1 cellular context compared by ENCODE assay signal in the genomic region with DNA sequence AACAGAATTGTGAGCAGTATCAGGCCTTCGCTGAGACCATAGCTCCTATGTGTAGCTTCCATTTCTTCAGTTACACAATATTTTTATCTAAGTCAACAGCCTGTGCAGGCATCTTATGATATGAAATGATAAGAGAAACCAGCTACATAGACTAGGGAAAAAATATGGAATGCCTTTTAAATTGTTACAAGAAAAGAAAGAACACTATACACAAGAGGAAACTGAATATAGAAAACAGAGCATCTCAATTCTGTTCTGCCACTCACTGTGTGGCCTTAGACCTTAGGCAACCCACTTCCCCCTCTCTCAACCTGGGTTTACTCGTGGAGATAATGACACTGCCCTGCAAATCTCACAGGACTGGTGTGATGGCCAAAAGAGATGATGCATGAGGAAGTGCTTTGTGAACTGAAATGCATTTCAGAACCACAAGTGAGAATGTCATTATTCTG.
TF ChIP-seq lines count a peak whose summit lies in the region.

No MANE protein-coding gene starts in this region.

TF ChIP-seq in K562, 482 proteins besides CTCF, POLR2A, EP300 and RAD21 (continued from another document):
- TF ChIP-seq, protein P1, sequence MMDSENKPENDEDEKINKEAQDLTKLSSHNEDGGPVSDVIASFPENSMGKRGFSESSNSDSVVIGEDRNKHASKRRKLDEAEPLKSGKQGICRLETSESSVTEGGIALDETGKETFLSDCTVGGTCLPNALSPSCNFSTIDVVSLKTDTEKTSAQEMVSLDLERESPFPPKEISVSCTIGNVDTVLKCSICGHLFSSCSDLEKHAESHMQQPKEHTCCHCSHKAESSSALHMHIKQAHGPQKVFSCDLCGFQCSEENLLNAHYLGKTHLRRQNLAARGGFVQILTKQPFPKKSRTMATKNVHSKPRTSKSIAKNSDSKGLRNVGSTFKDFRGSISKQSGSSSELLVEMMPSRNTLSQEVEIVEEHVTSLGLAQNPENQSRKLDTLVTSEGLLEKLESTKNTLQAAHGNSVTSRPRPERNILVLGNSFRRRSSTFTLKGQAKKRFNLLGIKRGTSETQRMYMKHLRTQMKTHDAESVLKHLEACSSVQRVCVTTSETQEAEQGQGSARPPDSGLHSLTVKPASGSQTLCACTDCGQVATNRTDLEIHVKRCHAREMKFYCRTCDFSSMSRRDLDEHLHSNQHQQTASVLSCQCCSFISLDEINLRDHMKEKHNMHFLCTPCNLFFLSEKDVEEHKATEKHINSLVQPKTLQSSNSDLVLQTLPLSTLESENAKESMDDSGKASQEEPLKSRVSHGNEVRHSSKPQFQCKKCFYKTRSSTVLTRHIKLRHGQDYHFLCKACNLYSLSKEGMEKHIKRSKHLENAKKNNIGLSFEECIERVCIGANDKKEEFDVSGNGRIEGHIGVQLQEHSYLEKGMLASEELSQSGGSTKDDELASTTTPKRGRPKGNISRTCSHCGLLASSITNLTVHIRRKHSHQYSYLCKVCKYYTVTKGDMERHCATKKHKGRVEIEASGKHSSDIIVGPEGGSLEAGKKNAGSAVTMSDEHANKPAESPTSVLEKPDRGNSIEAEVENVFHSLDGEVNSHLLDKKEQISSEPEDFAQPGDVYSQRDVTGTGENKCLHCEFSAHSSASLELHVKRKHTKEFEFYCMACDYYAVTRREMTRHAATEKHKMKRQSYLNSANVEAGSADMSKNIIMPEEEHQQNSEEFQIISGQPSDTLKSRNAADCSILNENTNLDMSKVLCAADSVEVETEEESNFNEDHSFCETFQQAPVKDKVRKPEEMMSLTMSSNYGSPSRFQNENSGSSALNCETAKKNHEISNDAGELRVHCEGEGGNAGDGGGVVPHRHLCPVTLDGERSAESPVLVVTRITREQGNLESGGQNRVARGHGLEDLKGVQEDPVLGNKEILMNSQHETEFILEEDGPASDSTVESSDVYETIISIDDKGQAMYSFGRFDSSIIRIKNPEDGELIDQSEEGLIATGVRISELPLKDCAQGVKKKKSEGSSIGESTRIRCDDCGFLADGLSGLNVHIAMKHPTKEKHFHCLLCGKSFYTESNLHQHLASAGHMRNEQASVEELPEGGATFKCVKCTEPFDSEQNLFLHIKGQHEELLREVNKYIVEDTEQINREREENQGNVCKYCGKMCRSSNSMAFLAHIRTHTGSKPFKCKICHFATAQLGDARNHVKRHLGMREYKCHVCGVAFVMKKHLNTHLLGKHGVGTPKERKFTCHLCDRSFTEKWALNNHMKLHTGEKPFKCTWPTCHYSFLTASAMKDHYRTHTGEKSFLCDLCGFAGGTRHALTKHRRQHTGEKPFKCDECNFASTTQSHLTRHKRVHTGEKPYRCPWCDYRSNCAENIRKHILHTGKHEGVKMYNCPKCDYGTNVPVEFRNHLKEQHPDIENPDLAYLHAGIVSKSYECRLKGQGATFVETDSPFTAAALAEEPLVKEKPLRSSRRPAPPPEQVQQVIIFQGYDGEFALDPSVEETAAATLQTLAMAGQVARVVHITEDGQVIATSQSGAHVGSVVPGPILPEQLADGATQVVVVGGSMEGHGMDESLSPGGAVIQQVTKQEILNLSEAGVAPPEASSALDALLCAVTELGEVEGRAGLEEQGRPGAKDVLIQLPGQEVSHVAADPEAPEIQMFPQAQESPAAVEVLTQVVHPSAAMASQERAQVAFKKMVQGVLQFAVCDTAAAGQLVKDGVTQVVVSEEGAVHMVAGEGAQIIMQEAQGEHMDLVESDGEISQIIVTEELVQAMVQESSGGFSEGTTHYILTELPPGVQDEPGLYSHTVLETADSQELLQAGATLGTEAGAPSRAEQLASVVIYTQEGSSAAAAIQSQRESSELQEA (IDR thresholded peaks at IDR 0.05; ENCODE audit: low read depth): no peak
- no peak for TF ChIP-seq E2F3 (CRISPR knock-in tag; IDR thresholded peaks at IDR 0.05)
- no peak for TF ChIP-seq NR2F6 (CRISPR knock-in tag; IDR thresholded peaks at IDR 0.05)
- TF ChIP-seq TARDBP (IDR thresholded peaks at IDR 0.05): 0 out of 2 replicates have a peak, but pooled peaks have one; percentile 66
- TF ChIP-seq, protein P2, sequence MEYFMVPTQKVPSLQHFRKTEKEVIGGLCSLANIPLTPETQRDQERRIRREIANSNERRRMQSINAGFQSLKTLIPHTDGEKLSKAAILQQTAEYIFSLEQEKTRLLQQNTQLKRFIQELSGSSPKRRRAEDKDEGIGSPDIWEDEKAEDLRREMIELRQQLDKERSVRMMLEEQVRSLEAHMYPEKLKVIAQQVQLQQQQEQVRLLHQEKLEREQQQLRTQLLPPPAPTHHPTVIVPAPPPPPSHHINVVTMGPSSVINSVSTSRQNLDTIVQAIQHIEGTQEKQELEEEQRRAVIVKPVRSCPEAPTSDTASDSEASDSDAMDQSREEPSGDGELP (CRISPR knock-in tag; IDR thresholded peaks at IDR 0.05; ENCODE audit: borderline replicate concordance): no peak
- no peak for TF ChIP-seq KAT7 (CRISPR knock-in tag; IDR thresholded peaks at IDR 0.05; ENCODE audit: borderline replicate concordance)
- no peak for TF ChIP-seq ELF2 (CRISPR knock-in tag; IDR thresholded peaks at IDR 0.05)
- 0 out of 2 replicates have a peak, but pooled peaks have one; percentile 3 for TF ChIP-seq SMAD3 (CRISPR knock-in tag; conservative IDR thresholded peaks at IDR 0.05)
- TF ChIP-seq ZNF311 (CRISPR knock-in tag; IDR thresholded peaks at IDR 0.05): no peak
- TF ChIP-seq, protein P3, sequence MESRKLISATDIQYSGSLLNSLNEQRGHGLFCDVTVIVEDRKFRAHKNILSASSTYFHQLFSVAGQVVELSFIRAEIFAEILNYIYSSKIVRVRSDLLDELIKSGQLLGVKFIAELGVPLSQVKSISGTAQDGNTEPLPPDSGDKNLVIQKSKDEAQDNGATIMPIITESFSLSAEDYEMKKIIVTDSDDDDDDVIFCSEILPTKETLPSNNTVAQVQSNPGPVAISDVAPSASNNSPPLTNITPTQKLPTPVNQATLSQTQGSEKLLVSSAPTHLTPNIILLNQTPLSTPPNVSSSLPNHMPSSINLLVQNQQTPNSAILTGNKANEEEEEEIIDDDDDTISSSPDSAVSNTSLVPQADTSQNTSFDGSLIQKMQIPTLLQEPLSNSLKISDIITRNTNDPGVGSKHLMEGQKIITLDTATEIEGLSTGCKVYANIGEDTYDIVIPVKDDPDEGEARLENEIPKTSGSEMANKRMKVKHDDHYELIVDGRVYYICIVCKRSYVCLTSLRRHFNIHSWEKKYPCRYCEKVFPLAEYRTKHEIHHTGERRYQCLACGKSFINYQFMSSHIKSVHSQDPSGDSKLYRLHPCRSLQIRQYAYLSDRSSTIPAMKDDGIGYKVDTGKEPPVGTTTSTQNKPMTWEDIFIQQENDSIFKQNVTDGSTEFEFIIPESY (CRISPR knock-in tag; IDR thresholded peaks at IDR 0.05): 0 out of 2 replicates have a peak, but pooled peaks have one; percentile 13
- TF ChIP-seq XRCC5 (IDR thresholded peaks at IDR 0.05; ENCODE audit: low read depth, low read length): no peak
- TF ChIP-seq MECOM (CRISPR knock-in tag; IDR thresholded peaks at IDR 0.05): no peak
- peak; percentile 53 for TF ChIP-seq TOE1 (IDR thresholded peaks at IDR 0.05; ENCODE audit: borderline replicate concordance)
- no peak for TF ChIP-seq TOE1 (CRISPR knock-in tag; IDR thresholded peaks at IDR 0.05; ENCODE audit: borderline replicate concordance, low read depth)
- no peak for TF ChIP-seq ZNF696 (CRISPR knock-in tag; conservative IDR thresholded peaks at IDR 0.05)
- TF ChIP-seq, protein P4, sequence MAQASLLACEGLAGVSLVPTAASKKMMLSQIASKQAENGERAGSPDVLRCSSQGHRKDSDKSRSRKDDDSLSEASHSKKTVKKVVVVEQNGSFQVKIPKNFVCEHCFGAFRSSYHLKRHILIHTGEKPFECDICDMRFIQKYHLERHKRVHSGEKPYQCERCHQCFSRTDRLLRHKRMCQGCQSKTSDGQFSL (CRISPR knock-in tag; IDR thresholded peaks at IDR 0.05): no peak
- TF ChIP-seq, protein P4 (tag; IDR thresholded peaks at IDR 0.05): no peak
- TF ChIP-seq PHTF2 (CRISPR knock-in tag; IDR thresholded peaks at IDR 0.05): no peak
- TF ChIP-seq ZNF785 (CRISPR knock-in tag; IDR thresholded peaks at IDR 0.05): no peak
- TF ChIP-seq ZNF133 (CRISPR knock-in tag; IDR thresholded peaks at IDR 0.05): no peak
- no peak for TF ChIP-seq DNMT1 (IDR thresholded peaks at IDR 0.05)
- TF ChIP-seq ZNF143 (CRISPR knock-in tag; IDR thresholded peaks at IDR 0.05): no peak
- no peak for TF ChIP-seq NRF1 (conservative IDR thresholded peaks at IDR 0.05 in 1 of 2, IDR thresholded peaks at IDR 0.05 in 1 of 2)
- TF ChIP-seq ARHGAP35 (IDR thresholded peaks at IDR 0.05; ENCODE audit: partially characterized antibody): no peak
- no peak for TF ChIP-seq CCAR2 (IDR thresholded peaks at IDR 0.05; ENCODE audit: low read depth, low read length)
- no peak for TF ChIP-seq SNRNP70 (optimal IDR thresholded peaks at IDR 0.05; ENCODE audit: low read depth, low read length)
- TF ChIP-seq HEY1 (CRISPR knock-in tag; IDR thresholded peaks at IDR 0.05; ENCODE audit: borderline replicate concordance): no peak
- TF ChIP-seq MTF1 (CRISPR knock-in tag; IDR thresholded peaks at IDR 0.05; ENCODE audit: borderline replicate concordance): no peak
- peak; percentile 63; the same call in 1 of the 2 replicates for TF ChIP-seq STAT5A (IDR thresholded peaks at IDR 0.05; ENCODE audit: borderline replicate concordance, low read length)
- no peak for TF ChIP-seq ZNF23 (CRISPR knock-in tag; IDR thresholded peaks at IDR 0.05)
- TF ChIP-seq, protein P5, sequence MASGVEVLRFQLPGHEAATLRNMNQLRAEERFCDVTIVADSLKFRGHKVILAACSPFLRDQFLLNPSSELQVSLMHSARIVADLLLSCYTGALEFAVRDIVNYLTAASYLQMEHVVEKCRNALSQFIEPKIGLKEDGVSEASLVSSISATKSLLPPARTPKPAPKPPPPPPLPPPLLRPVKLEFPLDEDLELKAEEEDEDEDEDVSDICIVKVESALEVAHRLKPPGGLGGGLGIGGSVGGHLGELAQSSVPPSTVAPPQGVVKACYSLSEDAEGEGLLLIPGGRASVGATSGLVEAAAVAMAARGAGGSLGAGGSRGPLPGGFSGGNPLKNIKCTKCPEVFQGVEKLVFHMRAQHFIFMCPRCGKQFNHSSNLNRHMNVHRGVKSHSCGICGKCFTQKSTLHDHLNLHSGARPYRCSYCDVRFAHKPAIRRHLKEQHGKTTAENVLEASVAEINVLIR (CRISPR knock-in tag; IDR thresholded peaks at IDR 0.05): no peak
- TF ChIP-seq ZEB2 (IDR thresholded peaks at IDR 0.05): peak; percentile 66; the same call in 1 of the 2 replicates
